ENCODE assay signal across 26 cellular contexts in genomic region chr1:179879797-179880196, GRCh38. TPM values are rescaled to one million over a fixed set of nuclear protein-coding genes. Genes with fewer than 3 reads are reported as not detected.
DNase-seq lines count a peak whose midpoint lies in the region; ATAC-seq, FAIRE-seq and TF ChIP-seq lines count a peak whose summit lies in the region.
"Had no signal": no experiment of that assay in that cellular context is flagged by ENCODE, and none has a peak within 500 bp of the region (broad histone marks: within the 10 kb centered on the region; RNA-seq: fewer than 3 reads in every experiment).

No MANE protein-coding gene starts in this region.

- TF ChIP-seq EP300 in K562 (IDR thresholded peaks at IDR 0.05; ENCODE audit: low read length), result no peak

- H3K4me3 Mint-ChIP-seq in type B pancreatic cell, result peak overlapping the region; percentile 20
- no peak overlapping the region for H3K4me3 Mint-ChIP-seq in activated T-helper 1 cell treated with anti-CD3 and anti-CD28 coated beads, Interleukin-12 subunit alpha, Interleukin-12 subunit beta, Interleukin-2, Interleukin-4 antibody, amounts not matched to agents 30 ng/mL and 10 ng/mL and 1 ng/mL, durations not matched to agents 14 hours and 24 hours and 36 hours
- H3K4me3 Mint-ChIP-seq: CD14-positive monocyte had no signal

- WGBS in K562 (ENCODE audit: insufficient coverage, low coverage, missing lambda C conversion rate), result 45% methylated on average over 2 of the region's 2 CpGs

- H4K20me1 ChIP-seq in K562 (replicated peaks; ENCODE audit: control insufficient read depth, insufficient read depth, low read length), result no peaks in the 10 kb centered on the region

- H3K9ac ChIP-seq in K562 (ENCODE audit: insufficient read depth in 1 of 2, low read depth in 2 of 2, low read length in 2 of 2), result peak overlapping the region in 1 of 2 experiments; percentile 97; a peak in 2 of 4 replicates

- peak overlapping the region; percentile 19; the same call in 1 of the 2 replicates for H3K4me2 ChIP-seq in K562 (ENCODE audit: insufficient read depth, low read length)

- H3K27me3 ChIP-seq in K562 (ENCODE audit: control insufficient read depth in 2 of 2, insufficient read depth in 2 of 2, low read length in 2 of 2), result no peaks in the 10 kb centered on the region
- H3K27me3 ChIP-seq: colonic mucosa, SJSA1, uterus had no signal

- H2AFZ ChIP-seq in K562 (ENCODE audit: low read depth, low read length), result peak overlapping the region; percentile 40

- H3K36me3 ChIP-seq in K562 (ENCODE audit: control insufficient read depth, insufficient read depth, low read length), result peaks cover 19% of the 10 kb centered on the region
- H3K36me3 ChIP-seq: colonic mucosa, uterus had no signal

- H3K79me2 ChIP-seq in K562 (ENCODE audit: control insufficient read depth, insufficient read depth, low read length), result peaks cover 74% of the 10 kb centered on the region

- no peaks in the 10 kb centered on the region for H3K27me3 Mint-ChIP-seq in type B pancreatic cell
- no peaks in the 10 kb centered on the region for H3K27me3 Mint-ChIP-seq in activated T-helper 1 cell treated with anti-CD3 and anti-CD28 coated beads, Interleukin-12 subunit alpha, Interleukin-12 subunit beta, Interleukin-2, Interleukin-4 antibody, amounts not matched to agents 30 ng/mL and 10 ng/mL and 1 ng/mL, durations not matched to agents 14 hours and 24 hours and 36 hours (ENCODE audit: insufficient read depth)

- H3K4me3 ChIP-seq in K562, result no peak overlapping the region
- H3K4me3 ChIP-seq: colonic mucosa, SJSA1, uterus had no signal

- no TSS peak for BruUV-seq in K562 (replicated peaks; lab: Mats Ljungman, UMichigan)

- no peaks in the 10 kb centered on the region for H3K9me3 Mint-ChIP-seq in activated naive CD4-positive, alpha-beta T cell treated with anti-CD3 and anti-CD28 coated beads, Interleukin-2, amount 50 U/mL, for 72 hours
- H3K9me3 Mint-ChIP-seq in type B pancreatic cell, result no peaks in the 10 kb centered on the region
- no peaks in the 10 kb centered on the region for H3K9me3 Mint-ChIP-seq in activated T-helper 1 cell treated with anti-CD3 and anti-CD28 coated beads, Interleukin-12 subunit alpha, Interleukin-12 subunit beta, Interleukin-2, Interleukin-4 antibody, amounts not matched to agents 30 ng/mL and 10 ng/mL and 1 ng/mL, durations not matched to agents 14 hours and 24 hours and 36 hours

- peaks cover 16 to 17% of the 10 kb centered on the region in 2 experiments; a peak in 4 of 5 replicates for H3K4me1 ChIP-seq in K562 (replicated peaks in 1 of 2; ENCODE audit: control insufficient read depth in 2 of 2, insufficient read depth in 2 of 2, low read length in 2 of 2)

- TF ChIP-seq RAD21 in K562 (CRISPR knock-in tag; conservative IDR thresholded peaks at IDR 0.05 in 1 of 2, IDR thresholded peaks at IDR 0.05 in 1 of 2), result no peak

- TF ChIP-seq CTCF in K562 (IDR thresholded peaks at IDR 0.05 in 2 of 3, conservative IDR thresholded peaks at IDR 0.05 in 1 of 3; ENCODE audit: insufficient read depth in 2 of 3, low read depth in 1 of 3, low read length in 3 of 3) (no peak), type B pancreatic cell (conservative IDR thresholded peaks at IDR 0.05) (no peak)

- DNase-seq in activated naive CD4-positive, alpha-beta T cell treated with anti-CD3 and anti-CD28 coated beads, Interleukin-2, amount 50 U/mL, for 72 hours (ENCODE audit: low spot score in 2 of 2), result no peak
- no peak for DNase-seq in activated naive CD4-positive, alpha-beta T cell treated with Interleukin-2 at 50 U/mL for 16 hours
- DNase-seq in K562 (ENCODE audit: extremely low read depth in 1 of 4, low spot score in 3 of 4) (peak in 1 of 4 experiments; percentile 30), type B pancreatic cell (ENCODE audit: extremely low spot score, unreplicated experiment) (no peak), OCI-M2 (lab: John Stamatoyannopoulos, UW; ENCODE audit: unreplicated experiment) (no peak)
- no peak for DNase-seq in activated T-helper 1 cell treated with anti-CD3 and anti-CD28 coated beads, Interleukin-12 subunit alpha, Interleukin-12 subunit beta, Interleukin-2, Interleukin-4 antibody, amounts not matched to agents 30 ng/mL and 10 ng/mL and 1 ng/mL, durations not matched to agents 14 hours and 24 hours and 36 hours (ENCODE audit: low spot score)
- DNase-seq: activated CD4-positive, alpha-beta T cell treated with anti-CD3 and anti-CD28 coated beads for 1 hour; colonic mucosa; effector memory CD4-positive, alpha-beta T cell; erythroblast; foreskin fibroblast; GOT3; KBM-7; left cardiac atrium; mesenchymal stem cell; MV-4-11; NCI-H146; NCI-H2171 treated with DMSO at 0.1 percent for 48 hours; NCI-H524 treated with DMSO at 0.1 percent for 48 hours; small intestine; stimulated activated CD4-positive, alpha-beta T cell treated with anti-CD3 and anti-CD28 coated beads, Interleukin-1b, Interleukin-23, amount 100 ng/mL, for 48 hours; substantia nigra; uterus had no signal

- in situ Hi-C loops in K562 (cut with MboI), result no loop called here

- H3K36me3 Mint-ChIP-seq in activated naive CD4-positive, alpha-beta T cell treated with anti-CD3 and anti-CD28 coated beads, Interleukin-2, amount 50 U/mL, for 72 hours, result peaks cover 32 to 39% of the 10 kb centered on the region in 2 donors
- H3K36me3 Mint-ChIP-seq in type B pancreatic cell, result peaks cover 13% of the 10 kb centered on the region
- H3K36me3 Mint-ChIP-seq in activated T-helper 1 cell treated with anti-CD3 and anti-CD28 coated beads, Interleukin-12 subunit alpha, Interleukin-12 subunit beta, Interleukin-2, Interleukin-4 antibody, amounts not matched to agents 30 ng/mL and 10 ng/mL and 1 ng/mL, durations not matched to agents 14 hours and 24 hours and 36 hours (ENCODE audit: low read depth), result peaks cover 26% of the 10 kb centered on the region

- intact Hi-C loops in K562 (cut with micrococcal nuclease), result loop anchor here (5.0 to 10.0 kb wide), 2 partner anchors 175 to 278 kb away; no protein-coding TSS in a partner anchor
- intact Hi-C loops in activated T-helper 1 cell treated with anti-CD3 and anti-CD28 coated beads, Interleukin-12 subunit alpha, Interleukin-12 subunit beta, Interleukin-2, Interleukin-4 antibody, amounts not matched to agents 30 ng/mL and 10 ng/mL and 1 ng/mL, durations not matched to agents 14 hours and 24 hours and 36 hours (cut with micrococcal nuclease), result loop anchor here (5.0 to 10.0 kb wide), 4 partner anchors 512 to 1225 kb away; partner anchors contain the start of genes AXDND1, FAM20B and STX6

- H3K9me3 ChIP-seq in K562 (replicated peaks; ENCODE audit: control insufficient read depth, insufficient read depth, low read depth, low read length), result no peaks in the 10 kb centered on the region
- H3K9me3 ChIP-seq: colonic mucosa, SJSA1, uterus had no signal

- CTCF ChIA-PET in K562 (lab: Yijun Ruan, JAX; ENCODE audit: low intra/inter-chr PET ratio), result no interaction called here

- peak overlapping the region; percentile 44 to 81 for H3K27ac Mint-ChIP-seq in activated naive CD4-positive, alpha-beta T cell treated with anti-CD3 and anti-CD28 coated beads, Interleukin-2, amount 50 U/mL, for 72 hours
- peak overlapping the region; percentile 55 for H3K27ac Mint-ChIP-seq in type B pancreatic cell
- no peak overlapping the region for H3K27ac Mint-ChIP-seq in activated T-helper 1 cell treated with anti-CD3 and anti-CD28 coated beads, Interleukin-12 subunit alpha, Interleukin-12 subunit beta, Interleukin-2, Interleukin-4 antibody, amounts not matched to agents 30 ng/mL and 10 ng/mL and 1 ng/mL, durations not matched to agents 14 hours and 24 hours and 36 hours
- H3K27ac Mint-ChIP-seq: CD14-positive monocyte had no signal

- no peak for FAIRE-seq in K562 (lab: Jason Lieb, UNC)
- FAIRE-seq: small intestine had no signal

- ATAC-seq in activated naive CD4-positive, alpha-beta T cell treated with anti-CD3 and anti-CD28 coated beads, Interleukin-2, amount 50 U/mL, for 72 hours, result no peak
- ATAC-seq in GM18867 (IDR thresholded peaks at IDR 0.05; ENCODE audit: unreplicated experiment), result peak; percentile 14
- no peak for ATAC-seq in K562
- ATAC-seq: left cardiac atrium had no signal

- peak overlapping the region; percentile 98; the same call in 1 of the 3 replicates for H3K27ac ChIP-seq in K562 (ENCODE audit: extremely low read depth, low read depth, low read length)
- H3K27ac ChIP-seq: SJSA1 had no signal

- TF ChIP-seq POLR2A in K562 (conservative IDR thresholded peaks at IDR 0.05), result no peak

- H3K9me1 ChIP-seq in K562 (ENCODE audit: control insufficient read depth, insufficient read depth, low read length), result no peaks in the 10 kb centered on the region

- POLR2A ChIA-PET in K562 (lab: Yijun Ruan, JAX), result interaction anchor here (0.8 to 1.4 kb wide), 5 partner anchors 12 to 289 kb away, joined by 3 to 8 read pairs (median 3); partner anchors contain the start of gene CEP350

- H3K4me1 Mint-ChIP-seq in type B pancreatic cell (ENCODE audit: unreplicated experiment), result peaks cover 43% of the 10 kb centered on the region
- peaks cover 69% of the 10 kb centered on the region for H3K4me1 Mint-ChIP-seq in activated T-helper 1 cell treated with anti-CD3 and anti-CD28 coated beads, Interleukin-12 subunit alpha, Interleukin-12 subunit beta, Interleukin-2, Interleukin-4 antibody, amounts not matched to agents 30 ng/mL and 10 ng/mL and 1 ng/mL, durations not matched to agents 14 hours and 24 hours and 36 hours (ENCODE audit: low read depth)

RNA-seq across cellular contexts. Expression of gene TOR1AIP2, which starts 2.2 kb away (rescaled TPM):
- total RNA-seq in activated naive CD4-positive, alpha-beta T cell treated with anti-CD3 and anti-CD28 coated beads, Interleukin-2, amount 50 U/mL, for 72 hours, result 10 to 100 TPM; 39.6 to 46.7 TPM
- total RNA-seq in K562 (2011; cell fraction: chromatin; rRNA removed; ENCODE audit: low replicate concordance), result 74.7 and 186 TPM in 2 replicates
- total RNA-seq in K562 (2011; cell fraction: nucleolus; rRNA removed), result 41.0 and 51.3 TPM in 2 replicates
- total RNA-seq in K562 (2011; cell fraction: nucleoplasm; rRNA removed), result 111 and 217 TPM in 2 replicates
- total RNA-seq in K562 (2014; rRNA removed) (38.3 and 63.2 TPM in 2 replicates), K562 (2014; rRNA removed; fragmentation: Illumina TruSeq; extraction: Trizol) (122 and 133 TPM in 2 replicates), K562 (2015; rRNA removed; fragmentation: Illumina TruSeq; extraction: Trizol) (91.2 and 103 TPM in 2 replicates), K562 (2021) (105 and 107 TPM in 2 replicates), type B pancreatic cell (ENCODE audit: low replicate concordance) (90.6 and 124 TPM in 2 replicates)
- polyA plus RNA-seq in K562 (2011; rRNA removed) (49.0 and 72.5 TPM in 2 replicates), K562 (2014; fragmentation: Illumina TruSeq; extraction: Trizol) (39.6 and 41.1 TPM in 2 replicates), K562 (2014; fragmentation: Nextera tagmentation; extraction: Ambion mirVana) (10 to 100 TPM; 16.7 to 31.7 TPM), K562 (2014; rRNA removed) (41.4 and 41.9 TPM in 2 replicates)
- 20.5 and 30.3 TPM in 2 replicates for polyA plus RNA-seq in K562 (2011; cell fraction: cytosol; rRNA removed)
- polyA plus RNA-seq in K562 (2011; cell fraction: nucleus; rRNA removed), result 18.9 and 22.1 TPM in 2 replicates
- 14.7 and 20.4 TPM in 2 replicates for polyA plus RNA-seq in K562 (2012)
- polyA minus RNA-seq in K562 (2011; rRNA and poly(A)+ RNA removed), result 144 and 191 TPM in 2 replicates
- 55.8 and 79.8 TPM in 2 replicates for polyA minus RNA-seq in K562 (2011; cell fraction: cytosol; rRNA and poly(A)+ RNA removed)
- polyA minus RNA-seq in K562 (2011; cell fraction: nucleus; rRNA and poly(A)+ RNA removed), result 33.9 and 55.4 TPM in 2 replicates
- total RNA-seq in activated T-helper 1 cell treated with anti-CD3 and anti-CD28 coated beads, Interleukin-12 subunit alpha, Interleukin-12 subunit beta, Interleukin-2, Interleukin-4 antibody, amounts not matched to agents 30 ng/mL and 10 ng/mL and 1 ng/mL, durations not matched to agents 14 hours and 24 hours and 36 hours, result 61.0 and 62.6 TPM in 2 replicates

RNA-seq across cellular contexts. Expression of gene TOR1AIP1, which starts 2.3 kb away (rescaled TPM):
- total RNA-seq in activated naive CD4-positive, alpha-beta T cell treated with anti-CD3 and anti-CD28 coated beads, Interleukin-2, amount 50 U/mL, for 72 hours, result 10 to 100 TPM; 48.3 to 53.0 TPM
- 34.1 and 36.6 TPM in 2 replicates for total RNA-seq in K562 (2011; cell fraction: chromatin; rRNA removed; ENCODE audit: low replicate concordance)
- 20.5 and 27.2 TPM in 2 replicates for total RNA-seq in K562 (2011; cell fraction: nucleolus; rRNA removed)
- 29.0 and 38.0 TPM in 2 replicates for total RNA-seq in K562 (2011; cell fraction: nucleoplasm; rRNA removed)
- total RNA-seq in K562 (2014; rRNA removed) (21.0 and 29.1 TPM in 2 replicates), K562 (2014; rRNA removed; fragmentation: Illumina TruSeq; extraction: Trizol) (35.5 and 40.4 TPM in 2 replicates), K562 (2015; rRNA removed; fragmentation: Illumina TruSeq; extraction: Trizol) (34.4 and 38.1 TPM in 2 replicates), K562 (2021) (21.7 and 28.0 TPM in 2 replicates), type B pancreatic cell (ENCODE audit: low replicate concordance) (22.7 and 25.8 TPM in 2 replicates)
- polyA plus RNA-seq in K562 (2011; rRNA removed) (30.6 and 36.2 TPM in 2 replicates), K562 (2014; fragmentation: Illumina TruSeq; extraction: Trizol) (39.3 and 46.9 TPM in 2 replicates), K562 (2014; fragmentation: Nextera tagmentation; extraction: Ambion mirVana) (10 to 100 TPM; 27.1 to 38.0 TPM), K562 (2014; rRNA removed) (18.1 and 21.7 TPM in 2 replicates)
- 10.8 and 14.3 TPM in 2 replicates for polyA plus RNA-seq in K562 (2011; cell fraction: cytosol; rRNA removed)
- polyA plus RNA-seq in K562 (2011; cell fraction: nucleus; rRNA removed), result 8.2 and 12.3 TPM in 2 replicates
- 22.9 and 25.6 TPM in 2 replicates for polyA plus RNA-seq in K562 (2012)
- polyA minus RNA-seq in K562 (2011; rRNA and poly(A)+ RNA removed), result 41.7 and 51.5 TPM in 2 replicates
- polyA minus RNA-seq in K562 (2011; cell fraction: cytosol; rRNA and poly(A)+ RNA removed), result 10.0 and 21.2 TPM in 2 replicates
- polyA minus RNA-seq in K562 (2011; cell fraction: nucleus; rRNA and poly(A)+ RNA removed), result 15.8 and 21.8 TPM in 2 replicates
- 76.1 and 80.5 TPM in 2 replicates for total RNA-seq in activated T-helper 1 cell treated with anti-CD3 and anti-CD28 coated beads, Interleukin-12 subunit alpha, Interleukin-12 subunit beta, Interleukin-2, Interleukin-4 antibody, amounts not matched to agents 30 ng/mL and 10 ng/mL and 1 ng/mL, durations not matched to agents 14 hours and 24 hours and 36 hours
